Comparison of ENCODE assay signal across 13 cellular contexts in the genomic region with DNA sequence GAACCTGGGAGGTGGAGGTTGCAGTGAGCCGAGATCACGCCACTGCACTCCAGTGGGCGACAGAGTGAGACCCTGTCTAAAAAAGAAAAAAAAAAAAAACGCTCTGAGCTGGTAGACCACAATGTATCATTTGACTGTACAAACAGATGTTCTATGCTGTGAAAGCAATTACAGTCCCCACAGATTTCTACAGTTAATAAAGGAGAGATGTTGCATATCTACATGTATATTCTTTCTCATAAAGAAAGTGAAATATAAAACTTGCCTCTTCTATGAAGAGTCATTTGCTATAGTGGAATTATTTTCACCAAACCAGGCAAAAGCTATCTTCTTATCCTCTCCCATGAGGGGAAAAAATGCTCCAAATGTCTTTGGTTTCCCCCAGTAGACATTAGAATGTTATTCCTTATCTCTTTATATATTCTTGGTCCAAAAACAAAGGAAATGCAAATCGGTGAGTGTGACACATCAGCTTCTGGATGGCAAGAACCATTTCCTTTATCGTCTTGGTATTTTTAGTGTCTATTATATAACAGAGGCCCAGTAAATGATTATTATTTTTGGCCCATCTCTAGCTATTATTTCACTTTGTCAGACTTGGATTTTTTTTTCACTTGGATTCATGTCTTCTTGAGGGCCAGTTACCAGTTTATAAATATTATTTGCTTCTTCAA.
DNase-seq lines count a peak whose midpoint lies in the region; ATAC-seq and TF ChIP-seq lines count a peak whose summit lies in the region.
"Had no signal": no experiment of that assay in that cellular context is flagged by ENCODE, and none has a peak within 500 bp of the region (broad histone marks: within the 10 kb centered on the region; RNA-seq: fewer than 3 reads in every experiment).

No MANE protein-coding gene starts in this region.

- no peaks in the 10 kb centered on the region for H3K27me3 ChIP-seq in sigmoid colon

- no peaks in the 10 kb centered on the region for H3K4me1 ChIP-seq in sigmoid colon

- TF ChIP-seq CTCF in sigmoid colon (IDR thresholded peaks at IDR 0.05), result no peak

- H3K36me3 Mint-ChIP-seq in memory B cell, result peaks cover 6% of the 10 kb centered on the region

- DNase-seq in memory B cell (ENCODE audit: low spot score in 2 of 2) (no peak), iPS-NIHi7 (ENCODE audit: extremely low spot score) (no peak), sigmoid colon (no peak), NCI-H2227 (lab: John Stamatoyannopoulos, UW; ENCODE audit: unreplicated experiment) (no peak)
- DNase-seq in effector CD8-positive, alpha-beta T cell (lab: John Stamatoyannopoulos, UW), result no peak
- DNase-seq: activated naive CD4-positive, alpha-beta T cell treated with anti-CD3 and anti-CD28 coated beads, Interleukin-2, amount 50 U/mL, for 16 hours; kidney; NCI-H1417 treated with DMSO at 0.1 percent for 48 hours; stimulated activated CD4-positive, alpha-beta T cell treated with anti-CD3 and anti-CD28 coated beads, Interleukin-4, amount 100 ng/mL, for 1 hour had no signal

- H3K27me3 Mint-ChIP-seq in memory B cell, result no peaks in the 10 kb centered on the region

- TF ChIP-seq POLR2A in sigmoid colon (IDR thresholded peaks at IDR 0.05), result no peak

- ATAC-seq in GM18870 (IDR thresholded peaks at IDR 0.05; ENCODE audit: unreplicated experiment) (peak; percentile 76), GM21825 (IDR thresholded peaks at IDR 0.05; ENCODE audit: unreplicated experiment) (peak; percentile 55), HG03439 (IDR thresholded peaks at IDR 0.05; ENCODE audit: unreplicated experiment) (peak; percentile 57), memory B cell (ENCODE audit: low read depth) (peak; percentile 24)
- ATAC-seq: HCT116 had no signal

- no peak overlapping the region for H3K27ac ChIP-seq in sigmoid colon

- no peak for TF ChIP-seq EP300 in sigmoid colon (IDR thresholded peaks at IDR 0.05)

- H3K9me3 ChIP-seq in sigmoid colon, result no peaks in the 10 kb centered on the region

- peaks cover 0 to 12% (median 0%) of the 10 kb centered on the region in 4 donors for H3K36me3 ChIP-seq in sigmoid colon

- peaks cover 10% of the 10 kb centered on the region for H3K4me1 Mint-ChIP-seq in memory B cell

- WGBS in sigmoid colon, 2 donors, result 83 to 90% methylated on average over 6 of the region's 6 CpGs

- H3K27ac Mint-ChIP-seq in memory B cell, result peak overlapping the region; percentile 67

- H3K9me3 Mint-ChIP-seq in memory B cell, result no peaks in the 10 kb centered on the region

- no peak overlapping the region for H3K4me3 ChIP-seq in sigmoid colon

- intact Hi-C loops in sigmoid colon (cut with DNase I), result no loop called here

- H3K4me3 Mint-ChIP-seq in memory B cell, result no peak overlapping the region

Comparison
In these comparisons a context has a peak if more than half of its experiments do, and no peak if none do; other contexts are left out.
1. ATAC-seq: peak in every context shown above with its lines; median percentile 76 in GM18870; 57 in HG03439; 55 in GM21825; 24 in memory B cell.